16 cellular contexts compared by ENCODE assay signal in the genomic region with DNA sequence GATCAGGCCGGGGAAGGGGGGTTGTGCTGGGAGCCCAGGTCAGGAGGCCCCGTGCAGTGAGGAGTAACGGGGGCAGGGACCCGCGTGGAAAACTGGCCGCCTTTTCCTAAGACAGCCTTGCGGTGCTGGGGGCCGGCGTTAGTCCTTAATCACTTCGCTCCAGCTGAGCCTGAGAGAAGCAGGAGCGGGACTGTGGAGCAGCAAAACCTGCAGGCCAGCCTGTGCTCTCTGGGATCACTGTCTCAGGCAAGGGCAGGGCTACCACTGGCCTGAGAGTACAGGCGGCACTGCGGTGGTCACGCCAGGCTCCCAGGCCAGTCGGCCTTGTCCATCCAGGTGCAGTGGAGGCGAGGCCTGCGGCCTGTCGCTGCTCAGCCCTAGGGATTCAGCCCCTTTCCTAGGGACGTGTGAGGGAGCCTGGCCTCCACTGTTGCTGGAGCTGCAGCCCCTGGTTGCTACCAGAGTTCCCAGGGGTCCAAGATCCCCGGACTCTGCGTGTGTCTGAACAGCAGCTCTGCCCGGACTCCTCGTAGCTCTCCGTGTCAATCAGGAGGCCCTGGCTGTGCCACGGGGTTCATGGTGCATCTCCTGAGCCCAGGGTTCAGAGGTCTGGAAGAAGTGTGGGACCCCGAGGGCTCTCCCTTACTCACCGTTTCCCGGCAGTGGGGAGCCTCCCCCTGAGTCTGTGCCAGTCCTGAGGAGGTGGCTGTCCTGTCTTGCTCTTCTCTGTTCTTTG.
DNase-seq lines count a peak whose midpoint lies in the region; ATAC-seq and TF ChIP-seq lines count a peak whose summit lies in the region.
"Had no signal": no experiment of that assay in that cellular context is flagged by ENCODE, and none has a peak within 500 bp of the region (broad histone marks: within the 10 kb centered on the region; RNA-seq: fewer than 3 reads in every experiment).

No MANE protein-coding gene starts in this region.

- H3F3A ChIP-seq in smooth muscle cell (ENCODE audit: low read depth), result no peaks in the 10 kb centered on the region

- no peak overlapping the region for H3K9ac ChIP-seq in smooth muscle cell (ENCODE audit: low read depth)

- H3K4me3 ChIP-seq in H7 (ENCODE audit: insufficient read depth, low read depth, low read length) (no peak overlapping the region), smooth muscle cell (no peak overlapping the region)
- H3K4me3 ChIP-seq: K562 had no signal

- no peak overlapping the region for H3K4me2 ChIP-seq in smooth muscle cell

- 87% methylated on average over 28 of the region's 28 CpGs for WGBS in smooth muscle cell (ENCODE audit: low lambda C conversion rate)

- H3K9me3 ChIP-seq in smooth muscle cell (replicated peaks; ENCODE audit: low read depth), result no peaks in the 10 kb centered on the region

- H3K27me3 Mint-ChIP-seq in WTC11 (ENCODE audit: low read depth) (no peaks in the 10 kb centered on the region), mesothelial cell of epicardium (ENCODE audit: low read depth) (no peaks in the 10 kb centered on the region)
- H3K27me3 Mint-ChIP-seq: B cell; CD4-positive, alpha-beta T cell had no signal

- H3K4me1 Mint-ChIP-seq in WTC11 (peaks cover 20% of the 10 kb centered on the region), mesothelial cell of epicardium (peaks cover 13% of the 10 kb centered on the region)
- H3K4me1 Mint-ChIP-seq in stimulated activated effector memory CD8-positive, alpha-beta T cell treated with anti-CD3 and anti-CD28 coated beads, Interleukin-12 subunit alpha, Interleukin-12 subunit beta, amount 100 ng/mL, for 72 hours, result no peaks in the 10 kb centered on the region
- H3K4me1 Mint-ChIP-seq: B cell had no signal

- POLR2A ChIA-PET in WTC11 (lab: Charles Lee), result no interaction called here

- H3K27ac ChIP-seq in smooth muscle cell (ENCODE audit: low read depth), result no peak overlapping the region

- H3K36me3 Mint-ChIP-seq in WTC11 (no peaks in the 10 kb centered on the region), mesothelial cell of epicardium (peaks cover 17% of the 10 kb centered on the region)
- H3K36me3 Mint-ChIP-seq in stimulated activated effector memory CD8-positive, alpha-beta T cell treated with anti-CD3 and anti-CD28 coated beads, Interleukin-12 subunit alpha, Interleukin-12 subunit beta, amount 100 ng/mL, for 72 hours, result no peaks in the 10 kb centered on the region

- H3K9me3 Mint-ChIP-seq in WTC11 (peaks cover 8% of the 10 kb centered on the region; the same call in 1 of the 2 replicates), mesothelial cell of epicardium (peaks cover 19% of the 10 kb centered on the region)
- H3K9me3 Mint-ChIP-seq in stimulated activated effector memory CD8-positive, alpha-beta T cell treated with anti-CD3 and anti-CD28 coated beads, Interleukin-12 subunit alpha, Interleukin-12 subunit beta, amount 100 ng/mL, for 72 hours, result peaks cover 14% of the 10 kb centered on the region

- H3K36me3 ChIP-seq in H7 (replicated peaks; ENCODE audit: control insufficient read depth, insufficient read depth, low read length) (no peaks in the 10 kb centered on the region), smooth muscle cell (ENCODE audit: low read depth) (no peaks in the 10 kb centered on the region)

- no peaks in the 10 kb centered on the region for H3K27me3 ChIP-seq in H7 (ENCODE audit: control insufficient read depth, insufficient read depth, low read length)
- H3K27me3 ChIP-seq in smooth muscle cell (ENCODE audit: low read depth), result no peaks in the 10 kb centered on the region

- CTCF ChIA-PET in WTC11 (lab: Charles Lee), result no interaction called here

- H3K27ac Mint-ChIP-seq in WTC11 (no peak overlapping the region), mesothelial cell of epicardium (peak overlapping the region; percentile 8)
- H3K27ac Mint-ChIP-seq in stimulated activated effector memory CD8-positive, alpha-beta T cell treated with anti-CD3 and anti-CD28 coated beads, Interleukin-12 subunit alpha, Interleukin-12 subunit beta, amount 100 ng/mL, for 72 hours, result no peak overlapping the region
- H3K27ac Mint-ChIP-seq: B cell; CD4-positive, alpha-beta T cell had no signal

- H2AFZ ChIP-seq in smooth muscle cell (ENCODE audit: low read depth), result no peak overlapping the region

- H3K79me2 ChIP-seq in smooth muscle cell (ENCODE audit: low read depth), result no peaks in the 10 kb centered on the region

- peak; percentile 13 for DNase-seq in H7
- peak; percentile 17 for DNase-seq in WTC11 (ENCODE audit: low spot score)
- DNase-seq in mesothelial cell of epicardium (ENCODE audit: low spot score in 2 of 2, unreplicated experiment in 2 of 2), result no peak
- no peak for DNase-seq in stimulated activated effector memory CD8-positive, alpha-beta T cell treated with anti-CD3 and anti-CD28 coated beads, Interleukin-12 subunit alpha, Interleukin-12 subunit beta, amount 100 ng/mL, for 72 hours (ENCODE audit: low spot score in 2 of 2)
- DNase-seq in smooth muscle cell (lab: John Stamatoyannopoulos, UW; ENCODE audit: unreplicated experiment), result no peak
- no peak for DNase-seq in NCI-H2107 (lab: John Stamatoyannopoulos, UW)
- no peak for DNase-seq in MV-4-11 (lab: John Stamatoyannopoulos, UW)
- DNase-seq: CD4-positive, alpha-beta T cell; NCI-H1092; NCI-H146; NCI-H2081; NCI-H510A treated with DMSO at 0.1 percent for 48 hours had no signal

- H4K20me1 ChIP-seq in smooth muscle cell (ENCODE audit: low read depth), result no peaks in the 10 kb centered on the region

- H3K4me3 Mint-ChIP-seq in WTC11, result no peak overlapping the region
- no peak overlapping the region for H3K4me3 Mint-ChIP-seq in mesothelial cell of epicardium
- H3K4me3 Mint-ChIP-seq in stimulated activated effector memory CD8-positive, alpha-beta T cell treated with anti-CD3 and anti-CD28 coated beads, Interleukin-12 subunit alpha, Interleukin-12 subunit beta, amount 100 ng/mL, for 72 hours, result no peak overlapping the region
- H3K4me3 Mint-ChIP-seq: B cell; CD4-positive, alpha-beta T cell had no signal

- TF ChIP-seq CTCF in WTC11 (IDR thresholded peaks at IDR 0.05) (no peak), mesothelial cell of epicardium (IDR thresholded peaks at IDR 0.05; ENCODE audit: unreplicated experiment) (no peak), smooth muscle cell (IDR thresholded peaks at IDR 0.05; ENCODE audit: borderline replicate concordance, insufficient read depth, poor library complexity, severe bottlenecking) (no peak)

- ATAC-seq in WTC11, result peak; percentile 60
- ATAC-seq in stimulated activated effector memory CD8-positive, alpha-beta T cell treated with anti-CD3 and anti-CD28 coated beads, Interleukin-12 subunit alpha, Interleukin-12 subunit beta, amount 100 ng/mL, for 72 hours, result peak; percentile 28
- ATAC-seq: K562, Panc1, Right ventricle myocardium inferior had no signal

- no peaks in the 10 kb centered on the region for H3K4me1 ChIP-seq in smooth muscle cell (ENCODE audit: low read depth)

TF ChIP-seq in WTC11, 78 proteins besides CTCF, POLR2A, EP300 and RAD21 (continues in another document):
- TF ChIP-seq ZBTB21 (CRISPR knock-in tag; IDR thresholded peaks at IDR 0.05; ENCODE audit: borderline replicate concordance) (no peak), SMAD4 (CRISPR knock-in tag; IDR thresholded peaks at IDR 0.05) (no peak)
- TF ChIP-seq, protein P1, sequence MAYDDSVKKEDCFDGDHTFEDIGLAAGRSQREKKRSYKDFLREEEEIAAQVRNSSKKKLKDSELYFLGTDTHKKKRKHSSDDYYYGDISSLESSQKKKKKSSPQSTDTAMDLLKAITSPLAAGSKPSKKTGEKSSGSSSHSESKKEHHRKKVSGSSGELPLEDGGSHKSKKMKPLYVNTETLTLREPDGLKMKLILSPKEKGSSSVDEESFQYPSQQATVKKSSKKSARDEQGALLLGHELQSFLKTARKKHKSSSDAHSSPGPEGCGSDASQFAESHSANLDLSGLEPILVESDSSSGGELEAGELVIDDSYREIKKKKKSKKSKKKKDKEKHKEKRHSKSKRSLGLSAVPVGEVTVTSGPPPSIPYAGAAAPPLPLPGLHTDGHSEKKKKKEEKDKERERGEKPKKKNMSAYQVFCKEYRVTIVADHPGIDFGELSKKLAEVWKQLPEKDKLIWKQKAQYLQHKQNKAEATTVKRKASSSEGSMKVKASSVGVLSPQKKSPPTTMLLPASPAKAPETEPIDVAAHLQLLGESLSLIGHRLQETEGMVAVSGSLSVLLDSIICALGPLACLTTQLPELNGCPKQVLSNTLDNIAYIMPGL (CRISPR knock-in tag; IDR thresholded peaks at IDR 0.05), result no peak
- TF ChIP-seq, protein P2, sequence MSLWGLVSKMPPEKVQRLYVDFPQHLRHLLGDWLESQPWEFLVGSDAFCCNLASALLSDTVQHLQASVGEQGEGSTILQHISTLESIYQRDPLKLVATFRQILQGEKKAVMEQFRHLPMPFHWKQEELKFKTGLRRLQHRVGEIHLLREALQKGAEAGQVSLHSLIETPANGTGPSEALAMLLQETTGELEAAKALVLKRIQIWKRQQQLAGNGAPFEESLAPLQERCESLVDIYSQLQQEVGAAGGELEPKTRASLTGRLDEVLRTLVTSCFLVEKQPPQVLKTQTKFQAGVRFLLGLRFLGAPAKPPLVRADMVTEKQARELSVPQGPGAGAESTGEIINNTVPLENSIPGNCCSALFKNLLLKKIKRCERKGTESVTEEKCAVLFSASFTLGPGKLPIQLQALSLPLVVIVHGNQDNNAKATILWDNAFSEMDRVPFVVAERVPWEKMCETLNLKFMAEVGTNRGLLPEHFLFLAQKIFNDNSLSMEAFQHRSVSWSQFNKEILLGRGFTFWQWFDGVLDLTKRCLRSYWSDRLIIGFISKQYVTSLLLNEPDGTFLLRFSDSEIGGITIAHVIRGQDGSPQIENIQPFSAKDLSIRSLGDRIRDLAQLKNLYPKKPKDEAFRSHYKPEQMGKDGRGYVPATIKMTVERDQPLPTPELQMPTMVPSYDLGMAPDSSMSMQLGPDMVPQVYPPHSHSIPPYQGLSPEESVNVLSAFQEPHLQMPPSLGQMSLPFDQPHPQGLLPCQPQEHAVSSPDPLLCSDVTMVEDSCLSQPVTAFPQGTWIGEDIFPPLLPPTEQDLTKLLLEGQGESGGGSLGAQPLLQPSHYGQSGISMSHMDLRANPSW (CRISPR knock-in tag; conservative IDR thresholded peaks at IDR 0.05; ENCODE audit: low read depth), result no peak
- TF ChIP-seq, protein P3, sequence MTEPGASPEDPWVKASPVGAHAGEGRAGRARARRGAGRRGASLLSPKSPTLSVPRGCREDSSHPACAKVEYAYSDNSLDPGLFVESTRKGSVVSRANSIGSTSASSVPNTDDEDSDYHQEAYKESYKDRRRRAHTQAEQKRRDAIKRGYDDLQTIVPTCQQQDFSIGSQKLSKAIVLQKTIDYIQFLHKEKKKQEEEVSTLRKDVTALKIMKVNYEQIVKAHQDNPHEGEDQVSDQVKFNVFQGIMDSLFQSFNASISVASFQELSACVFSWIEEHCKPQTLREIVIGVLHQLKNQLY (CRISPR knock-in tag; IDR thresholded peaks at IDR 0.05), result no peak

Comparison
In these comparisons a context has a peak if more than half of its experiments do, and no peak if none do; other contexts are left out.
1. DNase-seq: peak in H7 (single experiment) and WTC11 (single experiment); none in mesothelial cell of epicardium (0 of 2), stimulated activated effector memory CD8-positive, alpha-beta T cell treated with anti-CD3 and anti-CD28 coated beads, Interleukin-12 subunit alpha, Interleukin-12 subunit beta, amount 100 ng/mL, for 72 hours (0 of 2), smooth muscle cell (single experiment), NCI-H2107 (single experiment) and MV-4-11 (single experiment).